In genomic region chr19:54928299-54928698, GRCh38 we compare ENCODE assay signal across 1 cellular context.
TF ChIP-seq lines count a peak whose summit lies in the region.

No MANE protein-coding gene starts in this region.

TF ChIP-seq in K562, 482 proteins besides CTCF, POLR2A, EP300 and RAD21 (continued from another document and continues in another):
- no peak for TF ChIP-seq PBX2 (CRISPR knock-in tag; IDR thresholded peaks at IDR 0.05; ENCODE audit: low read depth)
- 0 out of 2 replicates have a peak, but pooled peaks have one; percentile 15 for TF ChIP-seq PBX2 (tag; conservative IDR thresholded peaks at IDR 0.05; ENCODE audit: low read depth)
- TF ChIP-seq NEUROD1 (IDR thresholded peaks at IDR 0.05; ENCODE audit: borderline replicate concordance, low read depth, low read length, partially characterized antibody), result no peak
- TF ChIP-seq BCL6 (CRISPR knock-in tag; IDR thresholded peaks at IDR 0.05), result no peak
- no peak for TF ChIP-seq RUNX1 (IDR thresholded peaks at IDR 0.05; ENCODE audit: low read depth)
- TF ChIP-seq MTA2 (IDR thresholded peaks at IDR 0.05; ENCODE audit: low read depth), result no peak
- TF ChIP-seq ZKSCAN8 (CRISPR knock-in tag; IDR thresholded peaks at IDR 0.05), result no peak
- TF ChIP-seq E2F4 (CRISPR knock-in tag; IDR thresholded peaks at IDR 0.05; ENCODE audit: low read depth), result no peak
- TF ChIP-seq ZNF3 (CRISPR knock-in tag; IDR thresholded peaks at IDR 0.05), result no peak
- no peak for TF ChIP-seq CHAMP1 (IDR thresholded peaks at IDR 0.05)
- no peak for TF ChIP-seq ZNF764 (CRISPR knock-in tag; IDR thresholded peaks at IDR 0.05; ENCODE audit: low read depth)
- no peak for TF ChIP-seq ELF1 (tag; IDR thresholded peaks at IDR 0.05)
- TF ChIP-seq THRA (IDR thresholded peaks at IDR 0.05), result no peak
- no peak for TF ChIP-seq SUPT5H (IDR thresholded peaks at IDR 0.05)
- no peak for TF ChIP-seq TFE3 (CRISPR knock-in tag; IDR thresholded peaks at IDR 0.05)
- TF ChIP-seq CREBBP (IDR thresholded peaks at IDR 0.05; ENCODE audit: low read depth, low read length), result no peak
- TF ChIP-seq ESRRA (IDR thresholded peaks at IDR 0.05; ENCODE audit: borderline replicate concordance, low read depth), result no peak
- no peak for TF ChIP-seq NCOA6 (IDR thresholded peaks at IDR 0.05)
- no peak for TF ChIP-seq MTF1 (CRISPR knock-in tag; IDR thresholded peaks at IDR 0.05; ENCODE audit: borderline replicate concordance)
- no peak for TF ChIP-seq ZSCAN32 (CRISPR knock-in tag; IDR thresholded peaks at IDR 0.05)
- no peak for TF ChIP-seq MXD1 (CRISPR knock-in tag; IDR thresholded peaks at IDR 0.05; ENCODE audit: borderline replicate concordance, poor library complexity, severe bottlenecking)
- TF ChIP-seq ATF2 (CRISPR knock-in tag; IDR thresholded peaks at IDR 0.05), result no peak
- no peak for TF ChIP-seq DPF2 (IDR thresholded peaks at IDR 0.05)
- TF ChIP-seq YBX1 (IDR thresholded peaks at IDR 0.05), result no peak
- no peak for TF ChIP-seq ZNF639 (CRISPR knock-in tag; conservative IDR thresholded peaks at IDR 0.05 in 1 of 2, IDR thresholded peaks at IDR 0.05 in 1 of 2)
- no peak for TF ChIP-seq ZNF311 (CRISPR knock-in tag; IDR thresholded peaks at IDR 0.05)
- TF ChIP-seq CBX8 (IDR thresholded peaks at IDR 0.05; ENCODE audit: borderline replicate concordance, extremely low read depth, low read depth, low read length, poor library complexity, severe bottlenecking), result no peak
- no peak for TF ChIP-seq SP2 (IDR thresholded peaks at IDR 0.05; ENCODE audit: extremely low read depth, low read depth, low read length, poor library complexity, severe bottlenecking)
- TF ChIP-seq ZNF586 (CRISPR knock-in tag; conservative IDR thresholded peaks at IDR 0.05), result no peak
- TF ChIP-seq ZBTB43 (CRISPR knock-in tag; IDR thresholded peaks at IDR 0.05), result no peak
- TF ChIP-seq CHCHD3 (CRISPR knock-in tag; IDR thresholded peaks at IDR 0.05), result no peak
- no peak for TF ChIP-seq RFX5 (IDR thresholded peaks at IDR 0.05; ENCODE audit: low read depth, low read length)
- no peak for TF ChIP-seq XRCC5 (IDR thresholded peaks at IDR 0.05; ENCODE audit: low read depth, low read length)
- peak; percentile 17; the same call in 1 of the 2 replicates for TF ChIP-seq PKNOX1 (IDR thresholded peaks at IDR 0.05)
- no peak for TF ChIP-seq ZNF140 (CRISPR knock-in tag; IDR thresholded peaks at IDR 0.05)
- no peak for TF ChIP-seq TCF3 (CRISPR knock-in tag; IDR thresholded peaks at IDR 0.05)
- TF ChIP-seq LEF1 (IDR thresholded peaks at IDR 0.05), result no peak
- no peak for TF ChIP-seq MAZ (CRISPR knock-in tag; conservative IDR thresholded peaks at IDR 0.05 in 1 of 2, IDR thresholded peaks at IDR 0.05 in 1 of 2)
- TF ChIP-seq KDM2B (CRISPR knock-in tag; IDR thresholded peaks at IDR 0.05), result no peak
- no peak for TF ChIP-seq ZNF121 (CRISPR knock-in tag; conservative IDR thresholded peaks at IDR 0.05)
- TF ChIP-seq BRD9 (IDR thresholded peaks at IDR 0.05; ENCODE audit: low read depth, partially characterized antibody), result no peak
- TF ChIP-seq XRCC3 (IDR thresholded peaks at IDR 0.05), result no peak
- 0 out of 4 replicates have a peak, but pooled peaks of 1 of the 2 experiments have one; percentile 39 for TF ChIP-seq FOXK2 (conservative IDR thresholded peaks at IDR 0.05 in 1 of 2, IDR thresholded peaks at IDR 0.05 in 1 of 2; ENCODE audit: low read depth in 2 of 2)
- TF ChIP-seq ZNF224 (CRISPR knock-in tag; IDR thresholded peaks at IDR 0.05), result no peak
- peak; percentile 94 for TF ChIP-seq CBX5 (IDR thresholded peaks at IDR 0.05; ENCODE audit: borderline replicate concordance, low read depth)
- TF ChIP-seq SAFB2 (IDR thresholded peaks at IDR 0.05; ENCODE audit: borderline replicate concordance, low read depth, low read length, severe bottlenecking), result no peak
- TF ChIP-seq ZBTB11 (CRISPR knock-in tag; IDR thresholded peaks at IDR 0.05), result no peak
- TF ChIP-seq KDM1A (IDR thresholded peaks at IDR 0.05), result no peak
- TF ChIP-seq PCBP1 (IDR thresholded peaks at IDR 0.05; ENCODE audit: low read depth, low read length, poor library complexity, severe bottlenecking), result no peak
- TF ChIP-seq HNRNPH1 (optimal IDR thresholded peaks at IDR 0.05; ENCODE audit: low read depth, low read length), result no peak
- no peak for TF ChIP-seq THRAP3 (IDR thresholded peaks at IDR 0.05; ENCODE audit: borderline replicate concordance)
